11 cellular contexts compared by ENCODE assay signal in the genomic region with DNA sequence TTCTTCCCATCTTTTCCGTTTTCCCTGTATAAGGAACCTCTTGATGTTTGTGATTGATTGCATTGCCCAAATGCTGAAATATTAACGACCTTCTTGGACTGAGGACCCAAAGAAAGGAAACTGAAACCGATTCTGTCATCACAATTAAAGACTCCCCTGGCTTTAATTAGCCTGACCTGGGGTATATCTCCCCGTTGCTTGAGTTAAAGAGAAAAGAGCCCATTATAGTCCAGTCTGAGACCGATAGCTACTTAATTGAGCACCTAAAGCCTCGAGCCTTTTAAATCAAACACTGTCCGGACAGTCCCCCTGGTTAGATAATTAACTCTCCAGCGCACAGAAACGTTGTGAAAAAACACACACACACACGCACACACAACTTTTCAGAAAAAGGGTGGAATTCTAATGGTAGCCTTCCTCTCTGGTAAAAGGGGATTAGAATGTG. TPM values are rescaled to one million over a fixed set of nuclear protein-coding genes. Genes with fewer than 3 reads are reported as not detected.
A peak's percentile ranks its signal among the peaks of the same experiment; 100 is the strongest.
DNase-seq lines count a peak whose midpoint lies in the region; ATAC-seq, FAIRE-seq and TF ChIP-seq lines count a peak whose summit lies in the region.
"Had no signal": no experiment of that assay in that cellular context is flagged by ENCODE, and none has a peak within 500 bp of the region (broad histone marks: within the 10 kb centered on the region; RNA-seq: fewer than 3 reads in every experiment).

No MANE protein-coding gene starts in this region.

- no peak for TF ChIP-seq RAD21 in liver (IDR thresholded peaks at IDR 0.05)
- TF ChIP-seq RAD21 in HepG2 (CRISPR knock-in tag; IDR thresholded peaks at IDR 0.05), result no peak

- H3K4me1 ChIP-seq in liver (ENCODE audit: control insufficient read depth in 4 of 4, insufficient read depth in 4 of 4, low read length in 3 of 4) (peaks cover 3 to 43% (median 28%) of the 10 kb centered on the region in 4 donors), HepG2 (ENCODE audit: insufficient read depth, low read length) (peaks cover 33% of the 10 kb centered on the region), muscle layer of duodenum (ENCODE audit: control insufficient read depth in 1 of 2, insufficient read depth in 2 of 2, low read length in 2 of 2) (peaks cover 19 to 37% of the 10 kb centered on the region in 2 donors), aorta (ENCODE audit: control insufficient read depth in 1 of 2, insufficient read depth in 2 of 2, low read length in 2 of 2) (peaks cover 0 to 16% of the 10 kb centered on the region in 2 donors)

- H3K36me3 Mint-ChIP-seq in MCF 10A (ENCODE audit: insufficient read depth, unreplicated experiment), result peaks cover 48% of the 10 kb centered on the region

- H3K4me3 ChIP-seq in liver (ENCODE audit: low read depth in 1 of 3, low read length in 3 of 3) (peak overlapping the region; percentile 39 to 62 (median 55)), HepG2 (replicated peaks in 1 of 3; ENCODE audit: insufficient read depth in 1 of 3, low read depth in 2 of 3, low read length in 3 of 3) (no peak overlapping the region), muscle layer of duodenum (ENCODE audit: low read depth in 1 of 2, low read length in 2 of 2) (peak overlapping the region; percentile 62 to 90), aorta (ENCODE audit: low read length in 2 of 2) (peak overlapping the region; percentile 56 to 85)

- FAIRE-seq in HepG2 (lab: Jason Lieb, UNC) (no peak), GM12891 (lab: Jason Lieb, UNC) (no peak)

- H3K27ac Mint-ChIP-seq in MCF 10A (ENCODE audit: low read depth, unreplicated experiment), result no peak overlapping the region

- in situ Hi-C loops in HepG2 (cut with HindIII; ENCODE audit: extremely low pct_ligation_motif_present, low pct_unique_long_range_greater_than_20kb), result loop anchor here (25.0 kb wide), 1 partner anchor 626 kb away; no protein-coding TSS in a partner anchor

- H3K9me3 Mint-ChIP-seq in MCF 10A (ENCODE audit: unreplicated experiment), result no peaks in the 10 kb centered on the region

- H3K4me1 Mint-ChIP-seq in MCF 10A (ENCODE audit: insufficient read depth, unreplicated experiment), result peaks cover 20% of the 10 kb centered on the region

- peaks cover 10% of the 10 kb centered on the region; the same call in 1 of the 2 replicates for H4K20me1 ChIP-seq in HepG2 (ENCODE audit: insufficient read depth, low read length)

- H3K9ac ChIP-seq in liver (ENCODE audit: low read depth in 1 of 2, low read length in 2 of 2) (peak overlapping the region; percentile 47 to 63), HepG2 (ENCODE audit: insufficient read depth, low read depth, low read length) (no peak overlapping the region)

- CTCF ChIA-PET in HepG2 (lab: Yijun Ruan, JAX; ENCODE audit: low intra/inter-chr PET ratio, low total read pairs) (no interaction called here), MCF 10A (lab: Yijun Ruan, JAX) (interaction anchor here (0.6 to 1.4 kb wide), 4 partner anchors 15 to 1661 kb away, joined by 3 to 4 read pairs (median 4); no protein-coding TSS in a partner anchor)

- DNase-seq in HepG2 (ENCODE audit: low spot score) (no peak), MCF 10A (ENCODE audit: unreplicated experiment) (no peak), aorta (no peak), GM12891 (ENCODE audit: insufficient read length, low spot score) (no peak), OCI-M1 (lab: John Stamatoyannopoulos, UW) (no peak)
- DNase-seq: activated CD4-positive, alpha-beta T cell treated with anti-CD3 and anti-CD28 coated beads for 48 hours; cerebellar nuclear complex; islet precursor cell had no signal

- H3K36me3 ChIP-seq in liver (ENCODE audit: control insufficient read depth in 4 of 4, insufficient read depth in 3 of 4, low read depth in 1 of 4, low read length in 3 of 4), result peaks cover 0 to 23% (median 12%) of the 10 kb centered on the region in 4 donors
- H3K36me3 ChIP-seq in HepG2 (replicated peaks in 1 of 2; ENCODE audit: control insufficient read depth in 1 of 2, insufficient read depth in 2 of 2, low read length in 2 of 2), result peaks cover 3 to 35% of the 10 kb centered on the region in 2 experiments; a peak in 3 of 5 replicates
- peaks cover 24 to 25% of the 10 kb centered on the region in 2 donors for H3K36me3 ChIP-seq in muscle layer of duodenum (ENCODE audit: control insufficient read depth in 1 of 2, insufficient read depth in 2 of 2, low read length in 2 of 2)
- H3K36me3 ChIP-seq in aorta (ENCODE audit: control insufficient read depth in 1 of 2, insufficient read depth in 2 of 2, low read length in 1 of 2), result peaks cover 0 to 2% of the 10 kb centered on the region in 2 donors

- intact Hi-C loops in HepG2 (cut with micrococcal nuclease; ENCODE audit: unreplicated experiment) (no loop called here), MCF 10A (cut with micrococcal nuclease) (no loop called here), aorta (cut with DNase I) (loop anchor here (10.0 kb wide), 3 partner anchors 158 to 1548 kb away; no protein-coding TSS in a partner anchor)

- TF ChIP-seq CTCF in liver (IDR thresholded peaks at IDR 0.05; ENCODE audit: low read depth, low read length, missing input control), result no peak
- TF ChIP-seq CTCF in HepG2 (CRISPR knock-in tag; IDR thresholded peaks at IDR 0.05), result no peak
- no peak for TF ChIP-seq CTCF in MCF 10A (IDR thresholded peaks at IDR 0.05; ENCODE audit: unreplicated experiment)

- TF ChIP-seq EP300 in HepG2 (IDR thresholded peaks at IDR 0.05; ENCODE audit: low read depth in 2 of 2, low read length in 2 of 2) (no peak), HepG2 (CRISPR knock-in tag; IDR thresholded peaks at IDR 0.05; ENCODE audit: borderline replicate concordance) (no peak)

- POLR2A ChIA-PET in HepG2 (lab: Yijun Ruan, JAX) (interaction anchor here (1.3 kb wide), 1 partner anchor 10 kb away, joined by 3 read pairs; no protein-coding TSS in a partner anchor), MCF 10A (lab: Yijun Ruan, JAX) (interaction anchor here (1.5 kb wide), 2 partner anchors 12 to 62 kb away, joined by 4 to 7 read pairs; no protein-coding TSS in a partner anchor)

- TF ChIP-seq POLR2A in HepG2 (IDR thresholded peaks at IDR 0.05; ENCODE audit: insufficient read depth in 1 of 2, low read depth in 2 of 2, low read length in 2 of 2) (no peak), GM12891 (IDR thresholded peaks at IDR 0.05; ENCODE audit: low read depth, low read length) (no peak)

- no peak overlapping the region for H2AFZ ChIP-seq in HepG2 (ENCODE audit: low read length)

- H3K4me3 Mint-ChIP-seq in MCF 10A (ENCODE audit: unreplicated experiment), result peak overlapping the region; percentile 77

- 21% methylated on average over 10 of the region's 10 CpGs for WGBS in liver
- 93% methylated on average over 10 of the region's 10 CpGs for WGBS in HepG2 (ENCODE audit: low lambda C conversion rate)
- 13 to 24% methylated on average over 10 of the region's 10 CpGs for WGBS in aorta, 2 donors

- BruUV-seq in HepG2 (replicated peaks; lab: Mats Ljungman, UMichigan) (no TSS peak), MCF 10A (replicated peaks; lab: Mats Ljungman, UMichigan) (no TSS peak)

- H3K27me3 Mint-ChIP-seq in MCF 10A (ENCODE audit: insufficient read depth, unreplicated experiment), result no peaks in the 10 kb centered on the region

- H3K9me3 ChIP-seq in liver (ENCODE audit: control insufficient read depth in 4 of 4, low read length in 3 of 4) (no peaks in the 10 kb centered on the region), HepG2 (ENCODE audit: low read length) (no peaks in the 10 kb centered on the region), muscle layer of duodenum (ENCODE audit: control insufficient read depth in 1 of 2, low read length in 2 of 2) (no peaks in the 10 kb centered on the region), aorta (ENCODE audit: control insufficient read depth, low read length) (no peaks in the 10 kb centered on the region)

- no peak for ATAC-seq in HepG2
- ATAC-seq in aorta (ENCODE audit: low FRiP score), result no peak
- ATAC-seq in GM21390 (IDR thresholded peaks at IDR 0.05; ENCODE audit: unreplicated experiment), result no peak

- peaks cover 10% of the 10 kb centered on the region for H3K79me2 ChIP-seq in HepG2 (ENCODE audit: insufficient read depth, low read length)

- H3K4me2 ChIP-seq in HepG2 (ENCODE audit: low read depth, low read length), result no peak overlapping the region

- H3K27ac ChIP-seq in liver (ENCODE audit: low read depth in 1 of 2, low read length in 2 of 2), result peak overlapping the region; percentile 29 to 67
- H3K27ac ChIP-seq in HepG2 (ENCODE audit: extremely low read length, insufficient read depth, low read length), result no peak overlapping the region
- H3K27ac ChIP-seq in muscle layer of duodenum (ENCODE audit: low read length), result peak overlapping the region; percentile 29
- H3K27ac ChIP-seq in aorta (ENCODE audit: low read depth in 1 of 2, low read length in 2 of 2), result no peak overlapping the region

- H3K27me3 ChIP-seq in liver (ENCODE audit: control insufficient read depth in 4 of 4, insufficient read depth in 4 of 4, low read length in 3 of 4), result no peaks in the 10 kb centered on the region
- no peaks in the 10 kb centered on the region for H3K27me3 ChIP-seq in HepG2 (ENCODE audit: control insufficient read depth in 1 of 2, insufficient read depth in 2 of 2, low read length in 2 of 2)
- no peaks in the 10 kb centered on the region for H3K27me3 ChIP-seq in muscle layer of duodenum (ENCODE audit: low read depth, low read length)
- no peaks in the 10 kb centered on the region for H3K27me3 ChIP-seq in aorta (ENCODE audit: control insufficient read depth in 1 of 2, insufficient read depth in 2 of 2, low read length in 1 of 2)

RNA-seq across cellular contexts. Expression of gene LMO4, which starts 8.0 kb away (rescaled TPM):
- 10 to 100 TPM; 17.5 to 23.2 TPM for total RNA-seq in liver
- 10 to 100 TPM; 16.8 to 18.1 TPM for polyA plus RNA-seq in liver
- total RNA-seq in HepG2 (2016; rRNA removed; fragmentation: Illumina TruSeq; extraction: Trizol), result 18.2 and 19.3 TPM in 2 replicates
- total RNA-seq in HepG2 (2016; cell fraction: cytosol; rRNA removed; fragmentation: Illumina TruSeq; extraction: Trizol; ENCODE audit: low read depth), result 17.4 and 17.9 TPM in 2 replicates
- total RNA-seq in HepG2 (2016; cell fraction: insoluble cytoplasmic fraction; rRNA removed; fragmentation: Illumina TruSeq; extraction: Trizol), result 16.4 and 19.6 TPM in 2 replicates
- 33.7 and 34.0 TPM in 2 replicates for total RNA-seq in HepG2 (2016; cell fraction: membrane; rRNA removed; fragmentation: Illumina TruSeq; extraction: Trizol)
- total RNA-seq in HepG2 (2016; cell fraction: nucleus; rRNA removed; fragmentation: Illumina TruSeq; extraction: Trizol), result 10.8 and 11.3 TPM in 2 replicates
- polyA plus RNA-seq in HepG2 (2011; rRNA removed), result 49.9 and 51.8 TPM in 2 replicates
- polyA plus RNA-seq in HepG2 (2011; cell fraction: cytosol; rRNA removed), result 37.6 and 48.6 TPM in 2 replicates
- 23.7 and 30.8 TPM in 2 replicates for polyA plus RNA-seq in HepG2 (2011; cell fraction: nucleus; rRNA removed)
- polyA plus RNA-seq in HepG2 (2012), result 28.8 and 41.3 TPM in 2 replicates
- 23.6 and 24.2 TPM in 2 replicates for polyA plus RNA-seq in HepG2 (2016; cell fraction: cytosol; fragmentation: Illumina TruSeq; extraction: Trizol; ENCODE audit: low read depth)
- polyA plus RNA-seq in HepG2 (2016; cell fraction: insoluble cytoplasmic fraction; fragmentation: Illumina TruSeq; extraction: Trizol; ENCODE audit: low read depth), result 25.7 and 27.6 TPM in 2 replicates
- 39.0 and 39.5 TPM in 2 replicates for polyA plus RNA-seq in HepG2 (2016; cell fraction: membrane; fragmentation: Illumina TruSeq; extraction: Trizol; ENCODE audit: low read depth)
- polyA plus RNA-seq in HepG2 (2016; cell fraction: nucleus; fragmentation: Illumina TruSeq; extraction: Trizol; ENCODE audit: insufficient read depth, low read depth), result 21.2 and 23.4 TPM in 2 replicates
- 23.9 and 48.3 TPM in 2 replicates for polyA minus RNA-seq in HepG2 (2011; rRNA and poly(A)+ RNA removed; ENCODE audit: low replicate concordance)
- 14.4 and 15.8 TPM in 2 replicates for polyA minus RNA-seq in HepG2 (2011; cell fraction: cytosol; rRNA and poly(A)+ RNA removed)
- polyA minus RNA-seq in HepG2 (2011; cell fraction: nucleus; rRNA and poly(A)+ RNA removed), result 25.0 and 28.3 TPM in 2 replicates
- 23.4 and 29.4 TPM in 2 replicates for total RNA-seq in MCF 10A (2022)
- 10 to 100 TPM; 42.5 to 45.7 TPM for total RNA-seq in aorta
- polyA plus RNA-seq in aorta, result 10 to 100 TPM; 50.5 to 51.8 TPM
- 3.5 TPM for polyA plus RNA-seq in GM12891 (2012; ENCODE audit: low read depth, missing spikeins)

Comparison
In these comparisons a context has a peak if more than half of its experiments do, and no peak if none do; other contexts are left out.
1. H3K27ac ChIP-seq: peak in liver (2 of 2) and muscle layer of duodenum (single experiment); none in HepG2 (single experiment) and aorta (0 of 2).
2. H3K4me3 ChIP-seq: peak in liver (3 of 3), muscle layer of duodenum (2 of 2) and aorta (2 of 2); none in HepG2 (0 of 3).
3. intact Hi-C loops: an anchor here in aorta (10.0 kb wide); none called in HepG2 and MCF 10A.